ENCODE assay signal across 13 cellular contexts in genomic region chr10:60352105-60352504, GRCh38. TPM values are rescaled to one million over a fixed set of nuclear protein-coding genes. Genes with fewer than 3 reads are reported as not detected.
DNase-seq lines count a peak whose midpoint lies in the region; ATAC-seq and TF ChIP-seq lines count a peak whose summit lies in the region.
"Had no signal": no experiment of that assay in that cellular context is flagged by ENCODE, and none has a peak within 500 bp of the region (broad histone marks: within the 10 kb centered on the region; RNA-seq: fewer than 3 reads in every experiment).

No MANE protein-coding gene starts in this region.

- H3K4me2 ChIP-seq in DOHH2 (ENCODE audit: low read length) (peak overlapping the region; percentile 78), OCI-LY3 (ENCODE audit: low read length) (peak overlapping the region; percentile 47; the same call in 1 of the 2 replicates)
- H3K4me2 ChIP-seq: neural progenitor cell had no signal

- no peaks in the 10 kb centered on the region for H3K9me2 ChIP-seq in DOHH2 (replicated peaks; ENCODE audit: control insufficient read depth, low read length)

- H3K9me3 ChIP-seq in DOHH2 (ENCODE audit: control insufficient read depth, insufficient read depth, low read length) = no peaks in the 10 kb centered on the region
- peaks cover 8% of the 10 kb centered on the region; the same call in 1 of the 2 replicates for H3K9me3 ChIP-seq in OCI-LY3 (ENCODE audit: insufficient read depth, low read length)
- no peaks in the 10 kb centered on the region for H3K9me3 ChIP-seq in heart right ventricle
- H3K9me3 ChIP-seq in MG63 = no peaks in the 10 kb centered on the region

- H3K4me1 ChIP-seq in DOHH2 (ENCODE audit: control insufficient read depth, low read length) (peaks cover 100% of the 10 kb centered on the region), OCI-LY3 (ENCODE audit: low read length) (peaks cover 29% of the 10 kb centered on the region), heart right ventricle (peaks cover 0 to 35% (median 17%) of the 10 kb centered on the region in 9 donors)

- no peak overlapping the region for H3K9ac ChIP-seq in OCI-LY3 (ENCODE audit: low read length)
- H3K9ac ChIP-seq: neural progenitor cell had no signal

- intact Hi-C loops in heart right ventricle (cut with DNase I) = no loop called here

- H4K20me1 ChIP-seq in DOHH2 (ENCODE audit: control insufficient read depth, insufficient read depth, low read depth, low read length) (no peaks in the 10 kb centered on the region), OCI-LY3 (ENCODE audit: insufficient read depth, low read length) (no peaks in the 10 kb centered on the region)

- H3K27me3 ChIP-seq in DOHH2 (ENCODE audit: control insufficient read depth, low read length) (no peaks in the 10 kb centered on the region), OCI-LY3 (ENCODE audit: low read depth, low read length) (peaks cover 12% of the 10 kb centered on the region; the same call in 1 of the 2 replicates), heart right ventricle (no peaks in the 10 kb centered on the region), MG63 (no peaks in the 10 kb centered on the region)
- H3K27me3 ChIP-seq: neural progenitor cell had no signal

- peak; percentile 72 for ATAC-seq in GM19455 (IDR thresholded peaks at IDR 0.05; ENCODE audit: unreplicated experiment)
- ATAC-seq in HG02973 (IDR thresholded peaks at IDR 0.05; ENCODE audit: unreplicated experiment) = peak; percentile 56
- ATAC-seq in heart right ventricle = no peak

- H3K79me2 ChIP-seq in DOHH2 (ENCODE audit: control insufficient read depth, low read length) (peaks cover 73% of the 10 kb centered on the region), OCI-LY3 (ENCODE audit: low read length) (no peaks in the 10 kb centered on the region)

- no peak for TF ChIP-seq CTCF in DOHH2 (IDR thresholded peaks at IDR 0.05; ENCODE audit: low read depth, low read length, poor library complexity, severe bottlenecking)
- no peak for TF ChIP-seq CTCF in OCI-LY3 (IDR thresholded peaks at IDR 0.05; ENCODE audit: low read depth, low read length)
- TF ChIP-seq CTCF in heart right ventricle (IDR thresholded peaks at IDR 0.05) = no peak

- H3K27ac ChIP-seq in DOHH2 (ENCODE audit: low read depth, low read length) = peak overlapping the region; percentile 99
- no peak overlapping the region for H3K27ac ChIP-seq in OCI-LY3 (ENCODE audit: low read length)
- H3K27ac ChIP-seq in heart right ventricle = no peak overlapping the region
- H3K27ac ChIP-seq: neural progenitor cell had no signal

- H3K4me3 ChIP-seq in DOHH2 (ENCODE audit: low read length) = peak overlapping the region; percentile 65
- H3K4me3 ChIP-seq in OCI-LY3 (ENCODE audit: low read length) = no peak overlapping the region
- H3K4me3 ChIP-seq in heart right ventricle = no peak overlapping the region
- H3K4me3 ChIP-seq in MG63 = no peak overlapping the region
- H3K4me3 ChIP-seq: neural progenitor cell had no signal

- 91% methylated on average over 5 of the region's 5 CpGs for whole genome bisulfite sequencing in heart right ventricle, 2 donors

- H3F3A ChIP-seq in DOHH2 (ENCODE audit: control insufficient read depth, insufficient read depth) = peaks cover 47% of the 10 kb centered on the region

- H2AFZ ChIP-seq in OCI-LY3 (ENCODE audit: low read depth, low read length) = no peak overlapping the region
- H2AFZ ChIP-seq: neural progenitor cell had no signal

- DNase-seq in HuH-7 (ENCODE audit: low spot score) (no peak), DMS153 treated with DMSO at 0.1 percent for 48 hours (lab: John Stamatoyannopoulos, UW; ENCODE audit: unreplicated experiment) (no peak), heart right ventricle (no peak), MG63 (no peak)
- DNase-seq: activated CD4-positive, alpha-beta T cell treated with anti-CD3 and anti-CD28 coated beads, Interleukin-2, amount 10 ng/mL, durations not matched to agents 7 days and 5 days; NCI-H1694 treated with DMSO at 0.1 percent for 48 hours; SHP77; stimulated activated CD4-positive, alpha-beta T cell treated with anti-CD3 and anti-CD28 coated beads, Interleukin-2, amount 100 ng/mL, for 48 hours had no signal

- H3K36me3 ChIP-seq in DOHH2 (ENCODE audit: control insufficient read depth, low read length) (peaks cover 51% of the 10 kb centered on the region), OCI-LY3 (replicated peaks; ENCODE audit: low read depth, low read length) (no peaks in the 10 kb centered on the region), heart right ventricle (no peaks in the 10 kb centered on the region), MG63 (no peaks in the 10 kb centered on the region)
- H3K36me3 ChIP-seq: neural progenitor cell had no signal

RNA-seq across cellular contexts. Expression of gene ANK3, which starts 37.6 kb away (rescaled TPM):
- 100 to 1,000 TPM; 186 to 287 (median 259) TPM for total RNA-seq in heart right ventricle
- 10 to 100 TPM; 34.4 to 49.1 TPM for polyA plus RNA-seq in heart right ventricle
- 1.7 TPM in 1 of 2 replicates, not detected in the other for total RNA-seq in MG63 (2014; rRNA removed; shearing (Covaris generic); ENCODE audit: low replicate concordance)

Comparison
In these comparisons a context has a peak if more than half of its experiments do, and no peak if none do; other contexts are left out.
1. ATAC-seq: peak in GM19455 (single experiment) and HG02973 (single experiment); none in heart right ventricle (0 of 8).
2. RNA of gene ANK3, which starts 37.6 kb away (total RNA-seq): 186 to 287 TPM in heart right ventricle; 1.7 TPM in MG63; every median in the first group is over 10 times any median in the second.